In the genomic region with DNA sequence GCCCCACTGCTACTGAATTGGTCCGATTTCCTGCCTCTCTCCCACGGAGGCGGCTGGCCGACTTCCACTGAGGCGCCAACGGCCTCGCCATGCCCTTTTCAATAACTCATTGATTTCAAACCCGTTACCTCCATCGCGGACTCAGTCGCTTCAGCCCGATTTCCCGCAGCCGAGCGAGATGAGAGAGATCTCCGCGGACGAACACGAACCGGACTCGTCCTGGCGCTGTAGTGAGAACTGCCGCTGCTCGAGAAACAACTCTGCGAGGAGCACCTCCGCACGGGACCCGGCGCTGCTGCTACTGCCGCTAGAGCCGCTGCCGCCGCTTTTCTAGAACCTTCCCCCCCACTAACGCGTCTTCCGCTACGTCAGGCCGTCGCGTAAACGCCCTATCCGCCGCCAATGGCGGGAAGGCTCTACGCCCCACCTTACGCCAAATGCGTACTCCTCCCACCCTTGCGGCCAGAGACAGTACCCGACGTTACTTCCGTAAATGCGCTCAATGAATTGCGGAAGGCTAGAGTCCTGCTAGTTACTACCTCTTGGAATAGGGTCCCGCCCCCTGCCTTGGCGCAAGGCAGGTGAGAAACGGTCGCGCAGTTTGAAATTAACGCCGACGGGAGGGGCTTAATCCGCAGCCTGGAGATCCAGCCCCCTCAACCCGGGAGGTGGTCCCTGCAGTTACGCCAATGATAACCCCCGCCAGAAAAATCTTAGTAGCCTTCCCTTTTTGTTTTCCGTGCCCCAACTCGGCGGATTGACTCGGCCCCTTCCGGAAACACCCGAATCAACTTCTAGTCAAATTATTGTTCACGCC, we compare ENCODE assay signal across 8 cellular contexts. TPM values are rescaled to one million over a fixed set of nuclear protein-coding genes. Genes with fewer than 3 reads are reported as not detected.
DNase-seq lines count a peak whose midpoint lies in the region; ATAC-seq and TF ChIP-seq lines count a peak whose summit lies in the region.

A gene (minus strand): TSS at position 303 of the 817 bp plus-strand sequence. CDS start 169 bp downstream, at position 134.

- peak within 1 kb of the TSS; percentile 99 for H3K27ac Mint-ChIP-seq in activated CD4-positive, alpha-beta T cell treated with anti-CD3 and anti-CD28 coated beads, Interleukin-2, amount 10 ng/mL, durations not matched to agents 24 days and 14 days

- H3K36me3 ChIP-seq in BE2C (peaks cover 68% of the 10 kb centered on the region), colonic mucosa (peaks cover 10% of the 10 kb centered on the region)

- H3K9ac ChIP-seq in colonic mucosa (ENCODE audit: low read depth in 2 of 2, low read length in 2 of 2) = peak within 1 kb of the TSS; percentile 99

- H3K4me3 Mint-ChIP-seq in activated CD4-positive, alpha-beta T cell treated with anti-CD3 and anti-CD28 coated beads, Interleukin-2, amount 10 ng/mL, durations not matched to agents 24 days and 14 days = peak within 1 kb of the TSS; percentile 100

- TF ChIP-seq CTCF in BE2C (IDR thresholded peaks at IDR 0.05; ENCODE audit: low read depth, low read length) (no peak), colonic mucosa (IDR thresholded peaks at IDR 0.05) (no peak)

- H3K9me3 ChIP-seq in BE2C = no peaks in the 10 kb centered on the region
- no peaks in the 10 kb centered on the region for H3K9me3 ChIP-seq in colonic mucosa

- peak; percentile 75 for ATAC-seq in GM19324 (IDR thresholded peaks at IDR 0.05; ENCODE audit: low FRiP score, unreplicated experiment)
- ATAC-seq in HG03469 (IDR thresholded peaks at IDR 0.05; ENCODE audit: unreplicated experiment) = peak; percentile 41

- H3K9me3 Mint-ChIP-seq in activated CD4-positive, alpha-beta T cell treated with anti-CD3 and anti-CD28 coated beads, Interleukin-2, amount 10 ng/mL, durations not matched to agents 24 days and 14 days = no peaks in the 10 kb centered on the region

- H3K27ac ChIP-seq in colonic mucosa = peak within 1 kb of the TSS; percentile 100

- peak; percentile 94 for DNase-seq in BE2C
- peak; percentile 95 for DNase-seq in NCI-H526 treated with DMSO at 0.1 percent for 48 hours (lab: John Stamatoyannopoulos, UW)
- DNase-seq in activated CD4-positive, alpha-beta T cell treated with anti-CD3 and anti-CD28 coated beads, Interleukin-2, amount 10 ng/mL, durations not matched to agents 24 days and 14 days = peak; percentile 100
- DNase-seq in colonic mucosa = peak; percentile 98
- DNase-seq in kidney tubule cell (ENCODE audit: low spot score) = peak; percentile 99
- DNase-seq in stimulated activated CD4-positive, alpha-beta T cell treated with anti-CD3 and anti-CD28 coated beads, Interleukin-1b, Interleukin-23, amount 100 ng/mL, for 24 hours (ENCODE audit: low read depth in 4 of 4, low spot score in 1 of 4) = peak; percentile 94 to 97 (median 96)

- H3K27me3 Mint-ChIP-seq in activated CD4-positive, alpha-beta T cell treated with anti-CD3 and anti-CD28 coated beads, Interleukin-2, amount 10 ng/mL, durations not matched to agents 24 days and 14 days = peaks cover 7% of the 10 kb centered on the region

- H3K4me3 ChIP-seq in BE2C (ENCODE audit: low read depth, low read length) (peak within 1 kb of the TSS; percentile 85), colonic mucosa (peak within 1 kb of the TSS; percentile 90)

- intact Hi-C loops in activated CD4-positive, alpha-beta T cell treated with anti-CD3 and anti-CD28 coated beads, Interleukin-2, amount 10 ng/mL, durations not matched to agents 24 days and 14 days (cut with micrococcal nuclease) = loop anchor here (1.0 kb wide), 4 partner anchors 47 to 343 kb away; no protein-coding TSS in a partner anchor
- intact Hi-C loops in colonic mucosa (cut with DNase I) = no loop called here

- H3K27me3 ChIP-seq in BE2C = no peaks in the 10 kb centered on the region
- no peaks in the 10 kb centered on the region for H3K27me3 ChIP-seq in colonic mucosa

- peaks cover 7% of the 10 kb centered on the region; the same call in 1 of the 2 replicates for H3K4me1 ChIP-seq in BE2C
- H3K4me1 ChIP-seq in colonic mucosa = peaks cover 9% of the 10 kb centered on the region

- H3K4me1 Mint-ChIP-seq in activated CD4-positive, alpha-beta T cell treated with anti-CD3 and anti-CD28 coated beads, Interleukin-2, amount 10 ng/mL, durations not matched to agents 24 days and 14 days = peaks cover 51% of the 10 kb centered on the region

- peaks cover 77% of the 10 kb centered on the region for H3K36me3 Mint-ChIP-seq in activated CD4-positive, alpha-beta T cell treated with anti-CD3 and anti-CD28 coated beads, Interleukin-2, amount 10 ng/mL, durations not matched to agents 24 days and 14 days (ENCODE audit: low read depth)

RNA-seq across cellular contexts. Expression of the gene that starts here (rescaled TPM):
- polyA plus RNA-seq in BE2C (2012; ENCODE audit: insufficient read depth, insufficient read length, low read depth) = 559 TPM
- total RNA-seq in activated CD4-positive, alpha-beta T cell treated with anti-CD3 and anti-CD28 coated beads, Interleukin-2, amount 10 ng/mL, durations not matched to agents 24 days and 14 days = 862 and 873 TPM in 2 replicates
- 100 to 1,000 TPM; 447 to 769 TPM for total RNA-seq in colonic mucosa

Comparison
In these comparisons a context has a peak if more than half of its experiments do, and no peak if none do; other contexts are left out.
1. Peak in every context shown above with its lines: DNase-seq, ATAC-seq, H3K4me3 ChIP-seq and H3K27ac ChIP-seq.